In the genomic region with DNA sequence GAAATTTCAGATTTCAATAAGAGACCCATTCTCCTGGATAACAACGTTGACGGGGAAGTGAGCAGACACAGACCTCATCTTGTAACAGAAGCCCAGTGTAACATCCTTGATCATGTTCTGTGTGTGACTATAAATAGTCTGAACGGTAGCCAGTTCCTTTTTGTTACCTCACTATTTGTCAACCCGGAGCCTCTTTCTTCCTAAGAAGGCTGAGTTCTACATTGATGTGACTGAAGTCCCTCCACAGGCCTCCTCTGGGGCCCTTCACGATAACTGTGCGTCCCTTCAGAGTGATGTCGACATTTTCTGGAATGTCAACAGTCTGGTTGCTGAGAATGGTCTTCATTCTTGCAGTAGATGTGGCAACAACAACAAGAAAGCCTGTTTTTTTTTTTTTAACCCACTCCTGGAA, we compare ENCODE assay signal across 1 cellular context.
A peak's percentile ranks its signal among the peaks of the same experiment; 100 is the strongest.
TF ChIP-seq lines count a peak whose summit lies in the region.

No MANE protein-coding gene starts in this region.

TF ChIP-seq in HepG2, 621 proteins besides CTCF, POLR2A, EP300 and RAD21 (continued from another document and continues in another):
- TF ChIP-seq TRIM24 (CRISPR knock-in tag; IDR thresholded peaks at IDR 0.05) (peak; percentile 65; the same call in 1 of the 2 replicates), ZNF430 (CRISPR knock-in tag; IDR thresholded peaks at IDR 0.05) (0 out of 2 replicates have a peak, but pooled peaks have one; percentile 46), HMGXB3 (CRISPR knock-in tag; IDR thresholded peaks at IDR 0.05; ENCODE audit: borderline replicate concordance) (peak; percentile 60; the same call in 1 of the 2 replicates), DMAP1 (CRISPR knock-in tag; IDR thresholded peaks at IDR 0.05) (no peak), NAIF1 (CRISPR knock-in tag; IDR thresholded peaks at IDR 0.05; ENCODE audit: borderline replicate concordance) (no peak), PTBP1 (IDR thresholded peaks at IDR 0.05; ENCODE audit: low read depth, low read length, poor library complexity, severe bottlenecking) (no peak), CREB1 (IDR thresholded peaks at IDR 0.05) (0 out of 2 replicates have a peak, but pooled peaks have one; percentile 5), CREB1 (CRISPR knock-in tag; IDR thresholded peaks at IDR 0.05) (peak; percentile 61), KLF12 (CRISPR knock-in tag; IDR thresholded peaks at IDR 0.05; ENCODE audit: borderline replicate concordance) (no peak), KLF6 (CRISPR knock-in tag; IDR thresholded peaks at IDR 0.05) (no peak), FOSL1 (CRISPR knock-in tag; IDR thresholded peaks at IDR 0.05; ENCODE audit: borderline replicate concordance) (no peak), RXRB (CRISPR knock-in tag; IDR thresholded peaks at IDR 0.05; ENCODE audit: borderline replicate concordance) (peak; percentile 60), TCF12 (IDR thresholded peaks at IDR 0.05) (no peak), TCF12 (CRISPR knock-in tag; IDR thresholded peaks at IDR 0.05) (no peak), JUNB (CRISPR knock-in tag; IDR thresholded peaks at IDR 0.05; ENCODE audit: borderline replicate concordance) (no peak), SPEN (CRISPR knock-in tag; IDR thresholded peaks at IDR 0.05; ENCODE audit: low read depth) (no peak), BRF2 (CRISPR knock-in tag; IDR thresholded peaks at IDR 0.05) (no peak), HOXA3 (CRISPR knock-in tag; IDR thresholded peaks at IDR 0.05) (peak; percentile 41; the same call in 1 of the 2 replicates), ZNF431 (CRISPR knock-in tag; IDR thresholded peaks at IDR 0.05; ENCODE audit: borderline replicate concordance, low read depth) (no peak), TCF7 (IDR thresholded peaks at IDR 0.05; ENCODE audit: low read depth) (peak; percentile 72), PREB (CRISPR knock-in tag; IDR thresholded peaks at IDR 0.05) (no peak), CEBPG (CRISPR knock-in tag; IDR thresholded peaks at IDR 0.05) (peak; percentile 96), PHF8 (CRISPR knock-in tag; IDR thresholded peaks at IDR 0.05) (0 out of 2 replicates have a peak, but pooled peaks have one; percentile 32), ZNF547 (CRISPR knock-in tag; IDR thresholded peaks at IDR 0.05) (no peak), ARID3A (IDR thresholded peaks at IDR 0.05; ENCODE audit: low read depth, low read length) (no peak), TAF15 (IDR thresholded peaks at IDR 0.05; ENCODE audit: low read depth, low read length, poor library complexity, severe bottlenecking) (no peak), ZNF652 (CRISPR knock-in tag; IDR thresholded peaks at IDR 0.05; ENCODE audit: borderline replicate concordance, low read depth) (peak; percentile 97), ZMYM2 (CRISPR knock-in tag; IDR thresholded peaks at IDR 0.05) (no peak), SIX4 (CRISPR knock-in tag; IDR thresholded peaks at IDR 0.05) (peak; percentile 47; the same call in 1 of the 2 replicates), ZNF484 (CRISPR knock-in tag; IDR thresholded peaks at IDR 0.05; ENCODE audit: borderline replicate concordance, low read depth) (no peak), HNRNPH1 (optimal IDR thresholded peaks at IDR 0.05; ENCODE audit: low read depth, low read length) (no peak)
- TF ChIP-seq, protein P1, sequence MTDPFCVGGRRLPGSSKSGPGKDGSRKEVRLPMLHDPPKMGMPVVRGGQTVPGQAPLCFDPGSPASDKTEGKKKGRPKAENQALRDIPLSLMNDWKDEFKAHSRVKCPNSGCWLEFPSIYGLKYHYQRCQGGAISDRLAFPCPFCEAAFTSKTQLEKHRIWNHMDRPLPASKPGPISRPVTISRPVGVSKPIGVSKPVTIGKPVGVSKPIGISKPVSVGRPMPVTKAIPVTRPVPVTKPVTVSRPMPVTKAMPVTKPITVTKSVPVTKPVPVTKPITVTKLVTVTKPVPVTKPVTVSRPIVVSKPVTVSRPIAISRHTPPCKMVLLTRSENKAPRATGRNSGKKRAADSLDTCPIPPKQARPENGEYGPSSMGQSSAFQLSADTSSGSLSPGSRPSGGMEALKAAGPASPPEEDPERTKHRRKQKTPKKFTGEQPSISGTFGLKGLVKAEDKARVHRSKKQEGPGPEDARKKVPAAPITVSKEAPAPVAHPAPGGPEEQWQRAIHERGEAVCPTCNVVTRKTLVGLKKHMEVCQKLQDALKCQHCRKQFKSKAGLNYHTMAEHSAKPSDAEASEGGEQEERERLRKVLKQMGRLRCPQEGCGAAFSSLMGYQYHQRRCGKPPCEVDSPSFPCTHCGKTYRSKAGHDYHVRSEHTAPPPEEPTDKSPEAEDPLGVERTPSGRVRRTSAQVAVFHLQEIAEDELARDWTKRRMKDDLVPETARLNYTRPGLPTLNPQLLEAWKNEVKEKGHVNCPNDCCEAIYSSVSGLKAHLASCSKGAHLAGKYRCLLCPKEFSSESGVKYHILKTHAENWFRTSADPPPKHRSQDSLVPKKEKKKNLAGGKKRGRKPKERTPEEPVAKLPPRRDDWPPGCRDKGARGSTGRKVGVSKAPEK (CRISPR knock-in tag; IDR thresholded peaks at IDR 0.05; ENCODE audit: borderline replicate concordance) = no peak
- TF ChIP-seq, protein P2, sequence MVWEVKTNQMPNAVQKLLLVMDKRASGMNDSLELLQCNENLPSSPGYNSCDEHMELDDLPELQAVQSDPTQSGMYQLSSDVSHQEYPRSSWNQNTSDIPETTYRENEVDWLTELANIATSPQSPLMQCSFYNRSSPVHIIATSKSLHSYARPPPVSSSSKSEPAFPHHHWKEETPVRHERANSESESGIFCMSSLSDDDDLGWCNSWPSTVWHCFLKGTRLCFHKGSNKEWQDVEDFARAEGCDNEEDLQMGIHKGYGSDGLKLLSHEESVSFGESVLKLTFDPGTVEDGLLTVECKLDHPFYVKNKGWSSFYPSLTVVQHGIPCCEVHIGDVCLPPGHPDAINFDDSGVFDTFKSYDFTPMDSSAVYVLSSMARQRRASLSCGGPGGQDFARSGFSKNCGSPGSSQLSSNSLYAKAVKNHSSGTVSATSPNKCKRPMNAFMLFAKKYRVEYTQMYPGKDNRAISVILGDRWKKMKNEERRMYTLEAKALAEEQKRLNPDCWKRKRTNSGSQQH (CRISPR knock-in tag; IDR thresholded peaks at IDR 0.05; ENCODE audit: low read depth) = peak; percentile 81; the same call in 1 of the 2 replicates
- TF ChIP-seq, protein P3, sequence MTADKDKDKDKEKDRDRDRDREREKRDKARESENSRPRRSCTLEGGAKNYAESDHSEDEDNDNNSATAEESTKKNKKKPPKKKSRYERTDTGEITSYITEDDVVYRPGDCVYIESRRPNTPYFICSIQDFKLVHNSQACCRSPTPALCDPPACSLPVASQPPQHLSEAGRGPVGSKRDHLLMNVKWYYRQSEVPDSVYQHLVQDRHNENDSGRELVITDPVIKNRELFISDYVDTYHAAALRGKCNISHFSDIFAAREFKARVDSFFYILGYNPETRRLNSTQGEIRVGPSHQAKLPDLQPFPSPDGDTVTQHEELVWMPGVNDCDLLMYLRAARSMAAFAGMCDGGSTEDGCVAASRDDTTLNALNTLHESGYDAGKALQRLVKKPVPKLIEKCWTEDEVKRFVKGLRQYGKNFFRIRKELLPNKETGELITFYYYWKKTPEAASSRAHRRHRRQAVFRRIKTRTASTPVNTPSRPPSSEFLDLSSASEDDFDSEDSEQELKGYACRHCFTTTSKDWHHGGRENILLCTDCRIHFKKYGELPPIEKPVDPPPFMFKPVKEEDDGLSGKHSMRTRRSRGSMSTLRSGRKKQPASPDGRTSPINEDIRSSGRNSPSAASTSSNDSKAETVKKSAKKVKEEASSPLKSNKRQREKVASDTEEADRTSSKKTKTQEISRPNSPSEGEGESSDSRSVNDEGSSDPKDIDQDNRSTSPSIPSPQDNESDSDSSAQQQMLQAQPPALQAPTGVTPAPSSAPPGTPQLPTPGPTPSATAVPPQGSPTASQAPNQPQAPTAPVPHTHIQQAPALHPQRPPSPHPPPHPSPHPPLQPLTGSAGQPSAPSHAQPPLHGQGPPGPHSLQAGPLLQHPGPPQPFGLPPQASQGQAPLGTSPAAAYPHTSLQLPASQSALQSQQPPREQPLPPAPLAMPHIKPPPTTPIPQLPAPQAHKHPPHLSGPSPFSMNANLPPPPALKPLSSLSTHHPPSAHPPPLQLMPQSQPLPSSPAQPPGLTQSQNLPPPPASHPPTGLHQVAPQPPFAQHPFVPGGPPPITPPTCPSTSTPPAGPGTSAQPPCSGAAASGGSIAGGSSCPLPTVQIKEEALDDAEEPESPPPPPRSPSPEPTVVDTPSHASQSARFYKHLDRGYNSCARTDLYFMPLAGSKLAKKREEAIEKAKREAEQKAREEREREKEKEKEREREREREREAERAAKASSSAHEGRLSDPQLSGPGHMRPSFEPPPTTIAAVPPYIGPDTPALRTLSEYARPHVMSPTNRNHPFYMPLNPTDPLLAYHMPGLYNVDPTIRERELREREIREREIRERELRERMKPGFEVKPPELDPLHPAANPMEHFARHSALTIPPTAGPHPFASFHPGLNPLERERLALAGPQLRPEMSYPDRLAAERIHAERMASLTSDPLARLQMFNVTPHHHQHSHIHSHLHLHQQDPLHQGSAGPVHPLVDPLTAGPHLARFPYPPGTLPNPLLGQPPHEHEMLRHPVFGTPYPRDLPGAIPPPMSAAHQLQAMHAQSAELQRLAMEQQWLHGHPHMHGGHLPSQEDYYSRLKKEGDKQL (CRISPR knock-in tag; IDR thresholded peaks at IDR 0.05; ENCODE audit: low read depth) = peak; percentile 71
- TF ChIP-seq, protein P4, sequence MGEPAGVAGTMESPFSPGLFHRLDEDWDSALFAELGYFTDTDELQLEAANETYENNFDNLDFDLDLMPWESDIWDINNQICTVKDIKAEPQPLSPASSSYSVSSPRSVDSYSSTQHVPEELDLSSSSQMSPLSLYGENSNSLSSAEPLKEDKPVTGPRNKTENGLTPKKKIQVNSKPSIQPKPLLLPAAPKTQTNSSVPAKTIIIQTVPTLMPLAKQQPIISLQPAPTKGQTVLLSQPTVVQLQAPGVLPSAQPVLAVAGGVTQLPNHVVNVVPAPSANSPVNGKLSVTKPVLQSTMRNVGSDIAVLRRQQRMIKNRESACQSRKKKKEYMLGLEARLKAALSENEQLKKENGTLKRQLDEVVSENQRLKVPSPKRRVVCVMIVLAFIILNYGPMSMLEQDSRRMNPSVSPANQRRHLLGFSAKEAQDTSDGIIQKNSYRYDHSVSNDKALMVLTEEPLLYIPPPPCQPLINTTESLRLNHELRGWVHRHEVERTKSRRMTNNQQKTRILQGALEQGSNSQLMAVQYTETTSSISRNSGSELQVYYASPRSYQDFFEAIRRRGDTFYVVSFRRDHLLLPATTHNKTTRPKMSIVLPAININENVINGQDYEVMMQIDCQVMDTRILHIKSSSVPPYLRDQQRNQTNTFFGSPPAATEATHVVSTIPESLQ (CRISPR knock-in tag; conservative IDR thresholded peaks at IDR 0.05) = no peak
